In the genomic region with DNA sequence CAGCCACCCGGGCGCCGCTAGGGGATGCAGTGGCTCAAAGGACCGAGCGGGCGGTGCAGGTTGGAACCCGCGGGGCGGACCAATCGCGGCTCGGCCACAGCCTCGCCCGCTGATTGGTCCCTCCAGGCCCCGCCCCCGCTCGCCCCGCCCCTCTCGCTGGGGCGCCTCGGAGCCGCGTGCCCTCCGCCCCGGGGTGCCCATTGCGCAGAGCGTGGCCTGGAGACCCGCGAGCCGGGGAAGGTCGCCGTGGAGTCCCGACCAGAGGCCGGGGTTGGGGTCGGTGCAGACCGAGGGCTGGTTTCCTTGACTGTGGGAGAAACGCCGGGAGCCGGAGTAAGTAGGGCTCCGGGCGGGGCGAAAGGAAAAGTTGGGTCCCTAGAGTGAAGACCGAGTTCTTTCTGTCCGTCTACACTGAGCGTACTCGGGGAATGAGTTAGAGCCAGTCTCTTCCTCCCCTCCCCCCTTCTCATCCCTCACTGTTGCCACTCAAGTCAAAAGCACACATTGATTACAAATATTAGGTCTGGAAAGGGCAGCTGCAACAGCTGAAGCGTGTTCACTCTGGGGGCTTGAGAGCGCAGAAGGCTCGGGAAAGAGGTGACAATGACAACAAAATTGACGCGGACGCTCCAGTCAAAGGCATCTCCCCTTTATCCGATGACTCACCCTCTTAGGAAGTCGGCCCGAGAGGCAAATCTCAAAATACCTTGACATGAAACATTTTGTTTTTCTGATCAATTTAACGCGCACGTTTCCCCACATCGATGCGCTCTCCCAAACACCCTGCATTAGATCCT, we compare ENCODE assay signal across 8 cellular contexts. TPM values are rescaled to one million over a fixed set of nuclear protein-coding genes. Genes with fewer than 3 reads are reported as not detected.
DNase-seq lines count a peak whose midpoint lies in the region; ATAC-seq, FAIRE-seq and TF ChIP-seq lines count a peak whose summit lies in the region.

No MANE protein-coding gene starts in this region.

- H3K9me3 ChIP-seq in CD4-positive, CD25-positive, alpha-beta regulatory T cell (ENCODE audit: control insufficient read depth in 2 of 2, low read length in 2 of 2), result no peaks in the 10 kb centered on the region
- H3K9me3 ChIP-seq in pancreas (no peaks in the 10 kb centered on the region), tibial artery (no peaks in the 10 kb centered on the region)

- ATAC-seq in CD4-positive, CD25-positive, alpha-beta regulatory T cell (ENCODE audit: low read depth in 2 of 2), result peak; percentile 70
- peak; percentile 64 for ATAC-seq in GM19372 (IDR thresholded peaks at IDR 0.05; ENCODE audit: low read depth, unreplicated experiment)
- peak; percentile 53 for ATAC-seq in HG03460 (IDR thresholded peaks at IDR 0.05; ENCODE audit: unreplicated experiment)
- peak; percentile 65 to 90 (median 86) for ATAC-seq in pancreas

- peak; percentile 86 to 93 (median 89) for DNase-seq in CD4-positive, CD25-positive, alpha-beta regulatory T cell
- DNase-seq in RWPE1 (ENCODE audit: low spot score) (peak; percentile 97), globus pallidus (ENCODE audit: low spot score) (peak; percentile 52), pancreas (peak in 5 of 6 donors; percentile 54 to 86 (median 65)), tibial artery (peak; percentile 52 to 64)
- peak; percentile 98 for DNase-seq in activated effector memory CD4-positive, alpha-beta T cell treated with anti-CD3 and anti-CD28 coated beads, Interleukin-2, amount 50 U/mL, for 16 hours

- H3K9me3 Mint-ChIP-seq in CD4-positive, CD25-positive, alpha-beta regulatory T cell, result peaks cover 0 to 4% (median 1%) of the 10 kb centered on the region in 7 donors

- H3K27ac Mint-ChIP-seq in CD4-positive, CD25-positive, alpha-beta regulatory T cell, result peak overlapping the region; percentile 91 to 97 (median 92)

- H3K4me1 Mint-ChIP-seq in CD4-positive, CD25-positive, alpha-beta regulatory T cell, result peaks cover 5 to 42% (median 17%) of the 10 kb centered on the region in 4 donors

- peak overlapping the region; percentile 94 for H3K4me3 ChIP-seq in CD4-positive, CD25-positive, alpha-beta regulatory T cell (ENCODE audit: low read depth, low read length)
- H3K4me3 ChIP-seq in pancreas (peak overlapping the region in 2 of 4 donors; percentile 16 to 39), tibial artery (peak overlapping the region; percentile 37 to 46)

- peaks cover 47% of the 10 kb centered on the region for H3K27me3 Mint-ChIP-seq in CD4-positive, CD25-positive, alpha-beta regulatory T cell

- H3K4me3 Mint-ChIP-seq in CD4-positive, CD25-positive, alpha-beta regulatory T cell, result peak overlapping the region; percentile 91 to 99 (median 96)

- TF ChIP-seq CTCF in RWPE1 (conservative IDR thresholded peaks at IDR 0.05; ENCODE audit: low read depth) (peak; percentile 93; the same call in 1 of the 2 replicates), pancreas (IDR thresholded peaks at IDR 0.05) (peak in 1 of 4 donors; percentile 48), tibial artery (IDR thresholded peaks at IDR 0.05) (no peak)

- peaks cover 2% of the 10 kb centered on the region for H3K27me3 ChIP-seq in CD4-positive, CD25-positive, alpha-beta regulatory T cell (ENCODE audit: control insufficient read depth, insufficient read depth, low read length)
- H3K27me3 ChIP-seq in pancreas, result peaks cover 0 to 51% (median 32%) of the 10 kb centered on the region in 4 donors
- peaks cover 9 to 99% of the 10 kb centered on the region in 2 donors for H3K27me3 ChIP-seq in tibial artery

- CTCF ChIA-PET in RWPE1 (lab: Yijun Ruan, JAX), result interaction anchor here (0.6 to 0.7 kb wide), 2 partner anchors 226 to 1096 kb away, joined by 3 read pairs; no protein-coding TSS in a partner anchor

- peaks cover 66% of the 10 kb centered on the region for H3K4me1 ChIP-seq in CD4-positive, CD25-positive, alpha-beta regulatory T cell (ENCODE audit: control insufficient read depth, insufficient read depth, low read length, poor library complexity, severe bottlenecking)
- H3K4me1 ChIP-seq in pancreas (peaks cover 16 to 37% (median 24%) of the 10 kb centered on the region in 3 donors), tibial artery (peaks cover 0 to 73% (median 66%) of the 10 kb centered on the region in 4 donors)

- H3K36me3 Mint-ChIP-seq in CD4-positive, CD25-positive, alpha-beta regulatory T cell, result peaks cover 3% of the 10 kb centered on the region

- peaks cover 2% of the 10 kb centered on the region for H3K36me3 ChIP-seq in CD4-positive, CD25-positive, alpha-beta regulatory T cell (ENCODE audit: control insufficient read depth, insufficient read depth, low read length)
- no peaks in the 10 kb centered on the region for H3K36me3 ChIP-seq in pancreas
- no peaks in the 10 kb centered on the region for H3K36me3 ChIP-seq in tibial artery

- WGBS in pancreas, 2 donors, result 4 to 5% methylated on average over 47 to 60 of the region's 60 CpGs

- intact Hi-C loops in pancreas (cut with DNase I), result no loop called here
- intact Hi-C loops in tibial artery (cut with DNase I; ENCODE audit: low total_unique reads), result no loop called here

- peak overlapping the region; percentile 90 for H3K27ac ChIP-seq in CD4-positive, CD25-positive, alpha-beta regulatory T cell (ENCODE audit: insufficient read depth, low read length, poor library complexity, severe bottlenecking)
- H3K27ac ChIP-seq in RWPE1 (no peak overlapping the region), pancreas (no peak overlapping the region), tibial artery (no peak overlapping the region)

- POLR2A ChIA-PET in RWPE1 (lab: Yijun Ruan, JAX; ENCODE audit: low non-redundant PET), result no interaction called here

- no peak for FAIRE-seq in pancreas (lab: Jason Lieb, UNC)

RNA-seq across cellular contexts. Expression of gene GATA3, which starts 0.8 kb away (rescaled TPM):
- total RNA-seq in CD4-positive, CD25-positive, alpha-beta regulatory T cell, result 182 TPM
- 10 to 100 TPM; 32.9 to 49.7 (median 42.5) TPM for polyA plus RNA-seq in CD4-positive, CD25-positive, alpha-beta regulatory T cell
- under 1 TPM in 4 of 6 donors, not detected in 2; 0.12 to 0.38 (median 0.32) TPM for total RNA-seq in pancreas
- polyA plus RNA-seq in pancreas, result under 1 TPM; 0.11 to 0.14 TPM

Comparison
In these comparisons a context has a peak if more than half of its experiments do, and no peak if none do; other contexts are left out.
1. RNA of gene GATA3, which starts 0.8 kb away (total RNA-seq): 182 TPM in CD4-positive, CD25-positive, alpha-beta regulatory T cell (single experiment); 0.12 to 0.38 TPM in pancreas; every median in the first group is over 100 times any median in the second.
2. Peak in every context shown above with its lines, with median percentiles within 50 percentile points of each other: ATAC-seq and DNase-seq.